Comparison of ENCODE assay signal across 1 cellular context in the genomic region with DNA sequence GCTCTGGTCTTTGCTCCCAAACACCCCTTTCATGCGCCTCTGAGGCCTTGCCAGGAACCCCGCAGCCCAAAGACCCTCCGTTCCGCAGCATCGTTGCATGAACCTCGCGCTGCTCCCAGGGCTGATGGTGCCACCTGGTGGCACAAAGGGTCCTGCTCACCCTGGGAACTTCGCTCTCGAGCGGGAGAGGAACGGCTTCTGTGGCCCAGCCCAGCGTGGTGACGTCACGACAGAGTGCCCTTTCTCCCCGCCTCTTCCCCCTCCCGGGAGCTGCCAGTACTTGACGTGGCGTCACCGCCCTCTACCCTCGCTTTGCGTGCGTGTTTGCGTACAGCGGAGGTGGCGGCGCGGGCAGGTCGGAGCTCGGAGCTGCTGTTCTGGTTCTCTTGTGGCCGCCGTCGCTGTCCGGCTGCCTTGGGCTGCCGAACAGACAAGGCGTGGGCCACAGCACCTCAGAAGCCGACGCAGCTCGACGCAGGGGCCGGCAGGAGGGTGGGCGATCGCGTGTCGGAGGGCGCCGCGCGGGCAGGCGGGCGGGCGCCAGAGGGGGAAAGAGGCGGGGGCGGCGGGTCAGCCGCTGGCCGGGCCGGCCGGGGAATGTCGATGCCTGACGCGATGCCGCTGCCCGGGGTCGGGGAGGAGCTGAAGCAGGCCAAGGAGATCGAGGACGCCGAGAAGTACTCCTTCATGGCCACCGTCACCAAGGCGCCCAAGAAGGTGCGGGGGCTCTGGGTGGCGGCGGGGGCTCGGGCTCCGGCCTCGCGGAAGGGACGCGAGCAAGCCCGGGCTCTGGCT.
TF ChIP-seq lines count a peak whose summit lies in the region.

A gene (plus strand): TSS at position 310 of the 795 bp plus-strand sequence. CDS start 288 bp downstream, at position 598.

TF ChIP-seq in HepG2, 621 proteins besides CTCF, POLR2A, EP300 and RAD21 (continued from another document and continues in another):
- TF ChIP-seq HNRNPL (IDR thresholded peaks at IDR 0.05; ENCODE audit: low read depth, low read length), result 0 out of 2 replicates have a peak, but pooled peaks have one; percentile 67
- TF ChIP-seq, protein P1, sequence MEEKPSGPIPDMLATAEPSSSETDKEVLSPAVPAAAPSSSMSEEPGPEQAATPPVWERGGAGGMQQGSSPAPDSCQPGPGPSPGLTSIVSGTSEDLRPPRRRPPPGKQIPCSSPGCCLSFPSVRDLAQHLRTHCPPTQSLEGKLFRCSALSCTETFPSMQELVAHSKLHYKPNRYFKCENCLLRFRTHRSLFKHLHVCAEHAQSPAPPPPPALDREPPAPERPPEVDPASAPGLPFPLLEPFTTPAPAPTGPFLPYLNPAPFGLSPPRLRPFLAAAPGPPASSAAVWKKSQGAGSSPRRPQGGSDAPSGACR (CRISPR knock-in tag; IDR thresholded peaks at IDR 0.05), result peak; percentile 93
- TF ChIP-seq SNAI1 (CRISPR knock-in tag; IDR thresholded peaks at IDR 0.05; ENCODE audit: borderline replicate concordance), result no peak
- TF ChIP-seq, protein P2, sequence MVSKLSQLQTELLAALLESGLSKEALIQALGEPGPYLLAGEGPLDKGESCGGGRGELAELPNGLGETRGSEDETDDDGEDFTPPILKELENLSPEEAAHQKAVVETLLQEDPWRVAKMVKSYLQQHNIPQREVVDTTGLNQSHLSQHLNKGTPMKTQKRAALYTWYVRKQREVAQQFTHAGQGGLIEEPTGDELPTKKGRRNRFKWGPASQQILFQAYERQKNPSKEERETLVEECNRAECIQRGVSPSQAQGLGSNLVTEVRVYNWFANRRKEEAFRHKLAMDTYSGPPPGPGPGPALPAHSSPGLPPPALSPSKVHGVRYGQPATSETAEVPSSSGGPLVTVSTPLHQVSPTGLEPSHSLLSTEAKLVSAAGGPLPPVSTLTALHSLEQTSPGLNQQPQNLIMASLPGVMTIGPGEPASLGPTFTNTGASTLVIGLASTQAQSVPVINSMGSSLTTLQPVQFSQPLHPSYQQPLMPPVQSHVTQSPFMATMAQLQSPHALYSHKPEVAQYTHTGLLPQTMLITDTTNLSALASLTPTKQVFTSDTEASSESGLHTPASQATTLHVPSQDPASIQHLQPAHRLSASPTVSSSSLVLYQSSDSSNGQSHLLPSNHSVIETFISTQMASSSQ (IDR thresholded peaks at IDR 0.05; ENCODE audit: low read depth), result no peak
- TF ChIP-seq, protein P2 (CRISPR knock-in tag; IDR thresholded peaks at IDR 0.05; ENCODE audit: borderline replicate concordance), result peak; percentile 73; the same call in 1 of the 2 replicates
- no peak for TF ChIP-seq KDM1A (CRISPR knock-in tag; IDR thresholded peaks at IDR 0.05)
- no peak for TF ChIP-seq ATAD3A (CRISPR knock-in tag; IDR thresholded peaks at IDR 0.05)
- TF ChIP-seq HNRNPLL (IDR thresholded peaks at IDR 0.05; ENCODE audit: low read depth, low read length, poor library complexity, severe bottlenecking), result peak; percentile 94
- TF ChIP-seq HOXA9 (CRISPR knock-in tag; IDR thresholded peaks at IDR 0.05; ENCODE audit: borderline replicate concordance), result 0 out of 2 replicates have a peak, but pooled peaks have one; percentile 43
- peak; percentile 93; the same call in 1 of the 2 replicates for TF ChIP-seq CBX5 (CRISPR knock-in tag; IDR thresholded peaks at IDR 0.05; ENCODE audit: borderline replicate concordance)
- TF ChIP-seq ZNF546 (CRISPR knock-in tag; conservative IDR thresholded peaks at IDR 0.05), result peak; percentile 62; the same call in 1 of the 2 replicates
- TF ChIP-seq REL (CRISPR knock-in tag; conservative IDR thresholded peaks at IDR 0.05), result 0 out of 2 replicates have a peak, but pooled peaks have one; percentile 26
- TF ChIP-seq CAMTA2 (CRISPR knock-in tag; IDR thresholded peaks at IDR 0.05; ENCODE audit: borderline replicate concordance), result no peak
- TF ChIP-seq ZNF747 (CRISPR knock-in tag; IDR thresholded peaks at IDR 0.05; ENCODE audit: borderline replicate concordance), result no peak; the same call in 1 of the 2 replicates
- peak; percentile 56; the same call in 1 of the 2 replicates for TF ChIP-seq ZNF746 (CRISPR knock-in tag; IDR thresholded peaks at IDR 0.05)
- TF ChIP-seq, protein P3, sequence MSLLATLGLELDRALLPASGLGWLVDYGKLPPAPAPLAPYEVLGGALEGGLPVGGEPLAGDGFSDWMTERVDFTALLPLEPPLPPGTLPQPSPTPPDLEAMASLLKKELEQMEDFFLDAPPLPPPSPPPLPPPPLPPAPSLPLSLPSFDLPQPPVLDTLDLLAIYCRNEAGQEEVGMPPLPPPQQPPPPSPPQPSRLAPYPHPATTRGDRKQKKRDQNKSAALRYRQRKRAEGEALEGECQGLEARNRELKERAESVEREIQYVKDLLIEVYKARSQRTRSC (CRISPR knock-in tag; IDR thresholded peaks at IDR 0.05; ENCODE audit: low read depth), result no peak
- peak; percentile 62 for TF ChIP-seq ZNF329 (CRISPR knock-in tag; IDR thresholded peaks at IDR 0.05; ENCODE audit: low read depth)
- TF ChIP-seq, protein P4, sequence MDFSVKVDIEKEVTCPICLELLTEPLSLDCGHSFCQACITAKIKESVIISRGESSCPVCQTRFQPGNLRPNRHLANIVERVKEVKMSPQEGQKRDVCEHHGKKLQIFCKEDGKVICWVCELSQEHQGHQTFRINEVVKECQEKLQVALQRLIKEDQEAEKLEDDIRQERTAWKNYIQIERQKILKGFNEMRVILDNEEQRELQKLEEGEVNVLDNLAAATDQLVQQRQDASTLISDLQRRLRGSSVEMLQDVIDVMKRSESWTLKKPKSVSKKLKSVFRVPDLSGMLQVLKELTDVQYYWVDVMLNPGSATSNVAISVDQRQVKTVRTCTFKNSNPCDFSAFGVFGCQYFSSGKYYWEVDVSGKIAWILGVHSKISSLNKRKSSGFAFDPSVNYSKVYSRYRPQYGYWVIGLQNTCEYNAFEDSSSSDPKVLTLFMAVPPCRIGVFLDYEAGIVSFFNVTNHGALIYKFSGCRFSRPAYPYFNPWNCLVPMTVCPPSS (IDR thresholded peaks at IDR 0.05), result no peak
- TF ChIP-seq RAD51 (IDR thresholded peaks at IDR 0.05; ENCODE audit: borderline replicate concordance), result no peak
- TF ChIP-seq SCMH1 (CRISPR knock-in tag; IDR thresholded peaks at IDR 0.05; ENCODE audit: borderline replicate concordance), result no peak
- TF ChIP-seq REXO4 (CRISPR knock-in tag; IDR thresholded peaks at IDR 0.05; ENCODE audit: borderline replicate concordance), result no peak
- peak; percentile 35; the same call in 1 of the 2 replicates for TF ChIP-seq BCL6 (CRISPR knock-in tag; IDR thresholded peaks at IDR 0.05)
- no peak for TF ChIP-seq ZNF7 (CRISPR knock-in tag; IDR thresholded peaks at IDR 0.05)
- TF ChIP-seq, protein P5, sequence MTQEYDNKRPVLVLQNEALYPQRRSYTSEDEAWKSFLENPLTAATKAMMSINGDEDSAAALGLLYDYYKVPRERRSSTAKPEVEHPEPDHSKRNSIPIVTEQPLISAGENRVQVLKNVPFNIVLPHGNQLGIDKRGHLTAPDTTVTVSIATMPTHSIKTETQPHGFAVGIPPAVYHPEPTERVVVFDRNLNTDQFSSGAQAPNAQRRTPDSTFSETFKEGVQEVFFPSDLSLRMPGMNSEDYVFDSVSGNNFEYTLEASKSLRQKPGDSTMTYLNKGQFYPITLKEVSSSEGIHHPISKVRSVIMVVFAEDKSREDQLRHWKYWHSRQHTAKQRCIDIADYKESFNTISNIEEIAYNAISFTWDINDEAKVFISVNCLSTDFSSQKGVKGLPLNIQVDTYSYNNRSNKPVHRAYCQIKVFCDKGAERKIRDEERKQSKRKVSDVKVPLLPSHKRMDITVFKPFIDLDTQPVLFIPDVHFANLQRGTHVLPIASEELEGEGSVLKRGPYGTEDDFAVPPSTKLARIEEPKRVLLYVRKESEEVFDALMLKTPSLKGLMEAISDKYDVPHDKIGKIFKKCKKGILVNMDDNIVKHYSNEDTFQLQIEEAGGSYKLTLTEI (CRISPR knock-in tag; conservative IDR thresholded peaks at IDR 0.05), result no peak
- TF ChIP-seq RFX5 (IDR thresholded peaks at IDR 0.05; ENCODE audit: low read depth, low read length), result peak; percentile 89
- TF ChIP-seq NR3C1 (CRISPR knock-in tag; IDR thresholded peaks at IDR 0.05), result no peak; the same call in 1 of the 2 replicates
- no peak for TF ChIP-seq GZF1 (CRISPR knock-in tag; IDR thresholded peaks at IDR 0.05)
- TF ChIP-seq, protein P6, sequence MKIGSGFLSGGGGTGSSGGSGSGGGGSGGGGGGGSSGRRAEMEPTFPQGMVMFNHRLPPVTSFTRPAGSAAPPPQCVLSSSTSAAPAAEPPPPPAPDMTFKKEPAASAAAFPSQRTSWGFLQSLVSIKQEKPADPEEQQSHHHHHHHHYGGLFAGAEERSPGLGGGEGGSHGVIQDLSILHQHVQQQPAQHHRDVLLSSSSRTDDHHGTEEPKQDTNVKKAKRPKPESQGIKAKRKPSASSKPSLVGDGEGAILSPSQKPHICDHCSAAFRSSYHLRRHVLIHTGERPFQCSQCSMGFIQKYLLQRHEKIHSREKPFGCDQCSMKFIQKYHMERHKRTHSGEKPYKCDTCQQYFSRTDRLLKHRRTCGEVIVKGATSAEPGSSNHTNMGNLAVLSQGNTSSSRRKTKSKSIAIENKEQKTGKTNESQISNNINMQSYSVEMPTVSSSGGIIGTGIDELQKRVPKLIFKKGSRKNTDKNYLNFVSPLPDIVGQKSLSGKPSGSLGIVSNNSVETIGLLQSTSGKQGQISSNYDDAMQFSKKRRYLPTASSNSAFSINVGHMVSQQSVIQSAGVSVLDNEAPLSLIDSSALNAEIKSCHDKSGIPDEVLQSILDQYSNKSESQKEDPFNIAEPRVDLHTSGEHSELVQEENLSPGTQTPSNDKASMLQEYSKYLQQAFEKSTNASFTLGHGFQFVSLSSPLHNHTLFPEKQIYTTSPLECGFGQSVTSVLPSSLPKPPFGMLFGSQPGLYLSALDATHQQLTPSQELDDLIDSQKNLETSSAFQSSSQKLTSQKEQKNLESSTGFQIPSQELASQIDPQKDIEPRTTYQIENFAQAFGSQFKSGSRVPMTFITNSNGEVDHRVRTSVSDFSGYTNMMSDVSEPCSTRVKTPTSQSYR (CRISPR knock-in tag; IDR thresholded peaks at IDR 0.05; ENCODE audit: borderline replicate concordance), result peak; percentile 68; the same call in 1 of the 2 replicates
- TF ChIP-seq ZNF615 (CRISPR knock-in tag; IDR thresholded peaks at IDR 0.05; ENCODE audit: borderline replicate concordance), result 0 out of 2 replicates have a peak, but pooled peaks have one; percentile 2
- no peak for TF ChIP-seq ZBTB1 (CRISPR knock-in tag; IDR thresholded peaks at IDR 0.05; ENCODE audit: borderline replicate concordance)
- TF ChIP-seq, protein P7, sequence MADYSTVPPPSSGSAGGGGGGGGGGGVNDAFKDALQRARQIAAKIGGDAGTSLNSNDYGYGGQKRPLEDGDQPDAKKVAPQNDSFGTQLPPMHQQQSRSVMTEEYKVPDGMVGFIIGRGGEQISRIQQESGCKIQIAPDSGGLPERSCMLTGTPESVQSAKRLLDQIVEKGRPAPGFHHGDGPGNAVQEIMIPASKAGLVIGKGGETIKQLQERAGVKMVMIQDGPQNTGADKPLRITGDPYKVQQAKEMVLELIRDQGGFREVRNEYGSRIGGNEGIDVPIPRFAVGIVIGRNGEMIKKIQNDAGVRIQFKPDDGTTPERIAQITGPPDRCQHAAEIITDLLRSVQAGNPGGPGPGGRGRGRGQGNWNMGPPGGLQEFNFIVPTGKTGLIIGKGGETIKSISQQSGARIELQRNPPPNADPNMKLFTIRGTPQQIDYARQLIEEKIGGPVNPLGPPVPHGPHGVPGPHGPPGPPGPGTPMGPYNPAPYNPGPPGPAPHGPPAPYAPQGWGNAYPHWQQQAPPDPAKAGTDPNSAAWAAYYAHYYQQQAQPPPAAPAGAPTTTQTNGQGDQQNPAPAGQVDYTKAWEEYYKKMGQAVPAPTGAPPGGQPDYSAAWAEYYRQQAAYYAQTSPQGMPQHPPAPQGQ (CRISPR knock-in tag; IDR thresholded peaks at IDR 0.05; ENCODE audit: borderline replicate concordance), result no peak; the same call in 1 of the 2 replicates
- TF ChIP-seq SETDB1 (CRISPR knock-in tag; IDR thresholded peaks at IDR 0.05; ENCODE audit: borderline replicate concordance), result no peak
- TF ChIP-seq, protein P8, sequence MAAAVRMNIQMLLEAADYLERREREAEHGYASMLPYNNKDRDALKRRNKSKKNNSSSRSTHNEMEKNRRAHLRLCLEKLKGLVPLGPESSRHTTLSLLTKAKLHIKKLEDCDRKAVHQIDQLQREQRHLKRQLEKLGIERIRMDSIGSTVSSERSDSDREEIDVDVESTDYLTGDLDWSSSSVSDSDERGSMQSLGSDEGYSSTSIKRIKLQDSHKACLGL (CRISPR knock-in tag; IDR thresholded peaks at IDR 0.05), result peak; percentile 70
- TF ChIP-seq ZNF547 (CRISPR knock-in tag; IDR thresholded peaks at IDR 0.05), result peak; percentile 74
